1 cellular context compared by ENCODE assay signal in genomic region chr10:52368725-52369124, GRCh38.
TF ChIP-seq lines count a peak whose summit lies in the region.

No MANE protein-coding gene starts in this region.

TF ChIP-seq in WTC11, 78 proteins besides CTCF, POLR2A, EP300 and RAD21 (continued from another document):
- TF ChIP-seq PREB (CRISPR knock-in tag; IDR thresholded peaks at IDR 0.05; ENCODE audit: borderline replicate concordance) (no peak), E2F4 (CRISPR knock-in tag; IDR thresholded peaks at IDR 0.05; ENCODE audit: borderline replicate concordance, low read depth) (no peak), MLX (CRISPR knock-in tag; IDR thresholded peaks at IDR 0.05) (no peak), SMAD3 (CRISPR knock-in tag; IDR thresholded peaks at IDR 0.05; ENCODE audit: borderline replicate concordance) (no peak), TP53 (CRISPR knock-in tag; IDR thresholded peaks at IDR 0.05) (no peak), RELA (CRISPR knock-in tag; IDR thresholded peaks at IDR 0.05; ENCODE audit: borderline replicate concordance) (no peak), STAT6 (CRISPR knock-in tag; conservative IDR thresholded peaks at IDR 0.05; ENCODE audit: low read depth) (no peak), FOXP1 (CRISPR knock-in tag; IDR thresholded peaks at IDR 0.05; ENCODE audit: borderline replicate concordance) (no peak), NFYB (CRISPR knock-in tag; conservative IDR thresholded peaks at IDR 0.05; ENCODE audit: low read depth) (no peak), CBFB (CRISPR knock-in tag; IDR thresholded peaks at IDR 0.05; ENCODE audit: low read depth) (no peak), ZSCAN18 (CRISPR knock-in tag; IDR thresholded peaks at IDR 0.05) (no peak), ERG (CRISPR knock-in tag; IDR thresholded peaks at IDR 0.05) (no peak), KAT7 (CRISPR knock-in tag; IDR thresholded peaks at IDR 0.05; ENCODE audit: borderline replicate concordance) (no peak), ZBTB43 (CRISPR knock-in tag; IDR thresholded peaks at IDR 0.05) (no peak), ZNF219 (CRISPR knock-in tag; IDR thresholded peaks at IDR 0.05; ENCODE audit: borderline replicate concordance) (no peak), FOXJ3 (CRISPR knock-in tag; IDR thresholded peaks at IDR 0.05; ENCODE audit: borderline replicate concordance) (no peak)
